ENCODE assay signal across 9 cellular contexts in the genomic region with DNA sequence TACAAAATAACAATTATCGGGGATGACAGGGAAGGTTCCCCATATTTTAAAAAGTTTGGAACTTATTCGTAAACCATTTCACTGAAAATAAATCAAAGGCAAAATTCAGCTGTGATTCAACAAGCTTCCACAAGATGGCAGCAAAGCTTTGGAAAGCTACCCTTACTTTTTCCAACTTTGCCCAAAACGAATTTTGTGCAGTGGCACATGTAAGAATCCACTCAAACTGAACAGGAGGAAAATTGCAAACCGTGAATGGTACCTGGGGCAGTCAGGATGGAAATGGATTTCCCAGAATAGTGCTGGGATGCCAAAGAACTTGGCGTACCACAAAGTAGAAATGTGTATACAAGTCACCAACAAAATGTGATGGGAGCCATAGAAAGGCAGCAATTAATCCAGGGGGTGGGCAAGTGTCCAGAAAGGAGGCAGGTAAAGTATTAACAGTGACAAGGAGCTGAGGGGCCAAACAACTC. TPM values are rescaled to one million over a fixed set of nuclear protein-coding genes. Genes with fewer than 3 reads are reported as not detected.
A peak's percentile ranks its signal among the peaks of the same experiment; 100 is the strongest.
DNase-seq lines count a peak whose midpoint lies in the region; ATAC-seq, FAIRE-seq and TF ChIP-seq lines count a peak whose summit lies in the region.
"Had no signal": no experiment of that assay in that cellular context is flagged by ENCODE, and none has a peak within 500 bp of the region (broad histone marks: within the 10 kb centered on the region; RNA-seq: fewer than 3 reads in every experiment).

No MANE protein-coding gene starts in this region.

- intact Hi-C loops in CD4-positive, alpha-beta memory T cell (cut with micrococcal nuclease) = loop anchor here (1.0 to 5.0 kb wide), 4 partner anchors 140 to 820 kb away; a partner anchor contains a TSS
- intact Hi-C loops in transverse colon (cut with DNase I; ENCODE audit: low total_unique reads) = loop anchor here (2.0 kb wide), 1 partner anchor 192 kb away; no protein-coding TSS in a partner anchor

- H3K27ac Mint-ChIP-seq in CD4-positive, alpha-beta memory T cell = peak overlapping the region in 2 of 7 donors; percentile 30 to 55

- H3K36me3 ChIP-seq in CD4-positive, alpha-beta memory T cell (ENCODE audit: insufficient read depth, low read length) = peaks cover 17% of the 10 kb centered on the region
- peaks cover 6% of the 10 kb centered on the region for H3K36me3 ChIP-seq in bronchial epithelial cell (ENCODE audit: control insufficient read depth, insufficient read depth, low read length)
- peaks cover 6 to 33% (median 17%) of the 10 kb centered on the region in 4 donors for H3K36me3 ChIP-seq in liver (ENCODE audit: control insufficient read depth in 4 of 4, insufficient read depth in 3 of 4, low read depth in 1 of 4, low read length in 3 of 4)
- peaks cover 0 to 17% (median 6%) of the 10 kb centered on the region in 4 donors for H3K36me3 ChIP-seq in transverse colon

- in situ Hi-C loops in transverse colon (cut with MboI; ENCODE audit: low pct_ligation_motif_present in 1 of 4, low pct_unique_long_range_greater_than_20kb in 1 of 4, low sequenced_read_pairs in 3 of 4) = loop anchor here in 3 of 4 donors (5.0 to 25.0 kb wide), 3 partner anchors 140 to 200 kb away; a partner anchor contains a TSS

- H3K4me1 ChIP-seq in CD4-positive, alpha-beta memory T cell (ENCODE audit: insufficient read depth, low read length) = no peaks in the 10 kb centered on the region
- peaks cover 0 to 3% (median 0%) of the 10 kb centered on the region in 4 donors for H3K4me1 ChIP-seq in liver (ENCODE audit: control insufficient read depth in 4 of 4, insufficient read depth in 4 of 4, low read length in 3 of 4)
- peaks cover 0 to 10% (median 0%) of the 10 kb centered on the region in 4 donors for H3K4me1 ChIP-seq in transverse colon

- no peak for ATAC-seq in GM21526 (IDR thresholded peaks at IDR 0.05; ENCODE audit: low FRiP score, unreplicated experiment)

- 30% methylated on average over 5 of the region's 5 CpGs for WGBS in liver
- 33 to 44% methylated on average over 5 of the region's 5 CpGs for WGBS in transverse colon (ENCODE audit: low coverage in 1 of 2), 2 donors

- peaks cover 8 to 18% (median 12%) of the 10 kb centered on the region in 4 donors for H3K4me1 Mint-ChIP-seq in CD4-positive, alpha-beta memory T cell

- TF ChIP-seq POLR2A in GM12891 (IDR thresholded peaks at IDR 0.05; ENCODE audit: low read depth, low read length) (no peak), transverse colon (IDR thresholded peaks at IDR 0.05) (no peak)

- CTCF ChIA-PET in CD4-positive, alpha-beta memory T cell (lab: Charles Lee; ENCODE audit: partially characterized antibody) = interaction anchor here (0.5 to 3.9 kb wide), 25 partner anchors 10 to 451 kb away, joined by 3 to 58 read pairs (median 3); a partner anchor contains a TSS

- peaks cover 15 to 43% of the 10 kb centered on the region in 2 donors for H3K36me3 Mint-ChIP-seq in CD4-positive, alpha-beta memory T cell

- FAIRE-seq in GM12891 (lab: Jason Lieb, UNC) (peak; percentile 51), bronchial epithelial cell (lab: Jason Lieb, UNC) (no peak), frontal cortex (lab: Jason Lieb, UNC) (no peak)

- no peak overlapping the region for H3K4me3 ChIP-seq in CD4-positive, alpha-beta memory T cell (ENCODE audit: low read length in 2 of 2)
- H3K4me3 ChIP-seq in bronchial epithelial cell (ENCODE audit: low read depth, low read length) = no peak overlapping the region
- no peak overlapping the region for H3K4me3 ChIP-seq in liver (ENCODE audit: low read depth in 1 of 3, low read length in 3 of 3)
- no peak overlapping the region for H3K4me3 ChIP-seq in transverse colon

- no peaks in the 10 kb centered on the region for H3K27me3 Mint-ChIP-seq in CD4-positive, alpha-beta memory T cell

- TF ChIP-seq RAD21 in liver (IDR thresholded peaks at IDR 0.05) = peak; percentile 95 to 97

- TF ChIP-seq EP300 in transverse colon (IDR thresholded peaks at IDR 0.05; ENCODE audit: low read depth) = no peak

- POLR2A ChIA-PET in CD4-positive, alpha-beta memory T cell (lab: Charles Lee; ENCODE audit: partially characterized antibody) = interaction anchor here (0.8 to 2.6 kb wide), 3 partner anchors 10 to 193 kb away, joined by 4 to 12 read pairs (median 10); a partner anchor contains a TSS

- peak in 4 of 5 donors; percentile 24 to 51 (median 37) for DNase-seq in CD4-positive, alpha-beta memory T cell
- no peak for DNase-seq in GM12891 (ENCODE audit: insufficient read length, low spot score)
- DNase-seq in OCI-M1 (lab: John Stamatoyannopoulos, UW) = peak; percentile 36
- peak; percentile 39 for DNase-seq in bronchial epithelial cell (ENCODE audit: low read depth)
- peak; percentile 19 for DNase-seq in transverse colon
- DNase-seq in frontal cortex (ENCODE audit: low spot score in 2 of 2) = no peak

- peak; percentile 68 for TF ChIP-seq CTCF in bronchial epithelial cell (IDR thresholded peaks at IDR 0.05; ENCODE audit: insufficient read depth, low read length, severe bottlenecking)
- TF ChIP-seq CTCF in liver (IDR thresholded peaks at IDR 0.05; ENCODE audit: low read depth, low read length, missing input control) = peak; percentile 85
- peak; percentile 80 to 89 (median 84) for TF ChIP-seq CTCF in transverse colon (IDR thresholded peaks at IDR 0.05)

- no peak overlapping the region for H3K27ac ChIP-seq in CD4-positive, alpha-beta memory T cell (ENCODE audit: low read depth, low read length)
- no peak overlapping the region for H3K27ac ChIP-seq in liver (ENCODE audit: low read depth in 1 of 2, low read length in 2 of 2)
- no peak overlapping the region for H3K27ac ChIP-seq in transverse colon

- H3K4me3 Mint-ChIP-seq in CD4-positive, alpha-beta memory T cell = no peak overlapping the region
- H3K4me3 Mint-ChIP-seq: T-helper 1 cell treated with Interleukin-12 subunit alpha and Interleukin-12 subunit beta and Interleukin-4 antibody, amounts not matched to agents 30 μg/mL and 1 μg/mL, for 36 hours had no signal

- no peak overlapping the region for H3K9ac ChIP-seq in liver (ENCODE audit: low read depth in 1 of 2, low read length in 2 of 2)

- no peaks in the 10 kb centered on the region for H3K27me3 ChIP-seq in CD4-positive, alpha-beta memory T cell (ENCODE audit: insufficient read depth, low read length)
- no peaks in the 10 kb centered on the region for H3K27me3 ChIP-seq in bronchial epithelial cell (ENCODE audit: control insufficient read depth, insufficient read depth, low read length)
- no peaks in the 10 kb centered on the region for H3K27me3 ChIP-seq in liver (ENCODE audit: control insufficient read depth in 4 of 4, insufficient read depth in 4 of 4, low read length in 3 of 4)
- H3K27me3 ChIP-seq in transverse colon = no peaks in the 10 kb centered on the region

- H3K9me3 Mint-ChIP-seq in CD4-positive, alpha-beta memory T cell = no peaks in the 10 kb centered on the region
- H3K9me3 Mint-ChIP-seq: T-helper 1 cell treated with Interleukin-12 subunit alpha and Interleukin-12 subunit beta and Interleukin-4 antibody, amounts not matched to agents 30 μg/mL and 1 μg/mL, for 36 hours had no signal

- H3K9me3 ChIP-seq in CD4-positive, alpha-beta memory T cell (ENCODE audit: control insufficient read depth in 1 of 2, low read length in 2 of 2) = no peaks in the 10 kb centered on the region
- H3K9me3 ChIP-seq in liver (ENCODE audit: control insufficient read depth in 4 of 4, low read length in 3 of 4) (no peaks in the 10 kb centered on the region), transverse colon (no peaks in the 10 kb centered on the region)

TF ChIP-seq in GM12891, 5 proteins besides CTCF, POLR2A, EP300 and RAD21:
- TF ChIP-seq PAX5 (IDR thresholded peaks at IDR 0.05; ENCODE audit: insufficient read depth, low read length, severe bottlenecking) (no peak), TAF1 (IDR thresholded peaks at IDR 0.05; ENCODE audit: low read depth, low read length) (no peak), SPI1 (IDR thresholded peaks at IDR 0.05; ENCODE audit: low read depth, low read length) (no peak), POU2F2 (IDR thresholded peaks at IDR 0.05; ENCODE audit: low read depth, low read length) (no peak), POLR2AphosphoS5 (IDR thresholded peaks at IDR 0.05; ENCODE audit: low read depth, low read length) (no peak)

TF ChIP-seq in liver, 16 proteins besides CTCF, POLR2A, EP300 and RAD21:
- TF ChIP-seq FOXA1 (IDR thresholded peaks at IDR 0.05) (no peak), NR2F2 (IDR thresholded peaks at IDR 0.05) (no peak), EGR1 (IDR thresholded peaks at IDR 0.05; ENCODE audit: low read depth in 2 of 2) (no peak), YY1 (IDR thresholded peaks at IDR 0.05) (no peak), HNF4G (IDR thresholded peaks at IDR 0.05) (no peak)
- TF ChIP-seq, protein P1, sequence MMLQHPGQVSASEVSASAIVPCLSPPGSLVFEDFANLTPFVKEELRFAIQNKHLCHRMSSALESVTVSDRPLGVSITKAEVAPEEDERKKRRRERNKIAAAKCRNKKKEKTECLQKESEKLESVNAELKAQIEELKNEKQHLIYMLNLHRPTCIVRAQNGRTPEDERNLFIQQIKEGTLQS (IDR thresholded peaks at IDR 0.05) = no peak
- TF ChIP-seq, protein P2, sequence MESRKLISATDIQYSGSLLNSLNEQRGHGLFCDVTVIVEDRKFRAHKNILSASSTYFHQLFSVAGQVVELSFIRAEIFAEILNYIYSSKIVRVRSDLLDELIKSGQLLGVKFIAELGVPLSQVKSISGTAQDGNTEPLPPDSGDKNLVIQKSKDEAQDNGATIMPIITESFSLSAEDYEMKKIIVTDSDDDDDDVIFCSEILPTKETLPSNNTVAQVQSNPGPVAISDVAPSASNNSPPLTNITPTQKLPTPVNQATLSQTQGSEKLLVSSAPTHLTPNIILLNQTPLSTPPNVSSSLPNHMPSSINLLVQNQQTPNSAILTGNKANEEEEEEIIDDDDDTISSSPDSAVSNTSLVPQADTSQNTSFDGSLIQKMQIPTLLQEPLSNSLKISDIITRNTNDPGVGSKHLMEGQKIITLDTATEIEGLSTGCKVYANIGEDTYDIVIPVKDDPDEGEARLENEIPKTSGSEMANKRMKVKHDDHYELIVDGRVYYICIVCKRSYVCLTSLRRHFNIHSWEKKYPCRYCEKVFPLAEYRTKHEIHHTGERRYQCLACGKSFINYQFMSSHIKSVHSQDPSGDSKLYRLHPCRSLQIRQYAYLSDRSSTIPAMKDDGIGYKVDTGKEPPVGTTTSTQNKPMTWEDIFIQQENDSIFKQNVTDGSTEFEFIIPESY (IDR thresholded peaks at IDR 0.05) = no peak

RNA-seq across cellular contexts. Expression of a gene that starts 10.7 kb away (rescaled TPM):
- 1,000 to 10,000 TPM; 2,455 to 2,531 TPM for total RNA-seq in CD4-positive, alpha-beta memory T cell
- 1,000 to 10,000 TPM; 5,582 to 6,581 TPM for polyA plus RNA-seq in CD4-positive, alpha-beta memory T cell
- polyA plus RNA-seq in GM12891 (2012; ENCODE audit: low read depth, missing spikeins) = 10,164 TPM
- total RNA-seq in bronchial epithelial cell (1,721 and 2,143 TPM in 2 replicates), liver (100 to 1,000 TPM; 220 to 584 TPM), transverse colon (1,000 to 10,000 TPM in 2 of 4 donors, 100 to 1,000 TPM in 2; 258 to 1,056 (median 762) TPM), frontal cortex (954 TPM)
- polyA plus RNA-seq in liver = 1,000 to 10,000 TPM in 1 of 2 donors, 100 to 1,000 TPM in 1; 578 to 1,995 TPM

Comparison
In these comparisons a context has a peak if more than half of its experiments do, and no peak if none do; other contexts are left out.
1. DNase-seq: peak in CD4-positive, alpha-beta memory T cell (4 of 5), OCI-M1 (single experiment), bronchial epithelial cell (single experiment) and transverse colon (single experiment); none in GM12891 (single experiment) and frontal cortex (0 of 2).
2. Peak in every context shown above with its lines, with median percentiles within 50 percentile points of each other: CTCF ChIP-seq.